In the genomic region with DNA sequence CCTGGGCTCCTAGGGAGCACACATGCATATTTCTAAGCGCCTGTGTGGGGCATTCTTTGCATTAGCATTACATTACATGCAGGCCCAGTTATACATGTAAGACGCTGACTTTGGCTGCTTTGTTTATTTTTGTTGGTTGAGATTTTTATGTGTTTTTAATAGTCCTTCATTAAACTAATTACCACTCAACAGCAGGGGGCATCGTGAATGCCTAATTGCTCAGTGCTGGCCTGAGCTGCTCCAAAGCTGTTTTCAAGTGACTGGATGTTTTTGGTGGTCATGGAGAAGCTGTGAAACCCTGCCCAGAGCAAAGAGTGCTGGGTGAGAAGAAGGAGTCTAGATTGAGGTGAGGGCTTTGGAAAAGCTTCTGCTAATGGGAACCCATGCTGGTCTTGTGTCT, we compare ENCODE assay signal across 12 cellular contexts. TPM values are rescaled to one million over a fixed set of nuclear protein-coding genes. Genes with fewer than 3 reads are reported as not detected.
DNase-seq lines count a peak whose midpoint lies in the region; ATAC-seq and TF ChIP-seq lines count a peak whose summit lies in the region.
"Had no signal": no experiment of that assay in that cellular context is flagged by ENCODE, and none has a peak within 500 bp of the region (broad histone marks: within the 10 kb centered on the region; RNA-seq: fewer than 3 reads in every experiment).

No MANE protein-coding gene starts in this region.

- TF ChIP-seq CTCF in GM12872 (IDR thresholded peaks at IDR 0.05; ENCODE audit: insufficient read depth, low read depth, low read length) (0 out of 3 replicates have a peak, but pooled peaks have one; percentile 6), choroid plexus epithelial cell (conservative IDR thresholded peaks at IDR 0.05; ENCODE audit: low read depth, low read length) (peak; percentile 9), osteoblast (IDR thresholded peaks at IDR 0.05; ENCODE audit: extremely low read depth, low read depth, low read length) (peak; percentile 6), A673 (conservative IDR thresholded peaks at IDR 0.05; ENCODE audit: low read depth, low read length) (no peak)

- intact Hi-C loops in A673 (cut with micrococcal nuclease; ENCODE audit: unreplicated experiment) = loop anchor here (10.0 kb wide), 1 partner anchor 1373 kb away; no protein-coding TSS in a partner anchor

- no peaks in the 10 kb centered on the region for H3K79me2 ChIP-seq in osteoblast (ENCODE audit: insufficient read depth, low read length)

- H3K4me1 ChIP-seq in osteoblast (ENCODE audit: insufficient read depth, low read length) (peaks cover 8% of the 10 kb centered on the region), A673 (ENCODE audit: insufficient read depth, low read length, poor library complexity, severe bottlenecking) (no peaks in the 10 kb centered on the region)

- H2AFZ ChIP-seq in osteoblast (ENCODE audit: low read length) = no peak overlapping the region

- no peak overlapping the region for H3K27ac ChIP-seq in osteoblast (ENCODE audit: low read depth, low read length)
- H3K27ac ChIP-seq in A673 (ENCODE audit: low read depth, low read length, poor library complexity, severe bottlenecking) = no peak overlapping the region
- H3K27ac ChIP-seq: coronary artery had no signal

- no peak overlapping the region for H3K4me2 ChIP-seq in osteoblast (ENCODE audit: insufficient read depth, low read length)

- ATAC-seq in GM19397 (IDR thresholded peaks at IDR 0.05; ENCODE audit: unreplicated experiment) = no peak
- ATAC-seq: activated T-cell treated with anti-CD3 and anti-CD28 coated beads, Interleukin-2, amount 50 U/mL, for 4 hours had no signal

- H3K27me3 ChIP-seq in osteoblast (ENCODE audit: insufficient read depth, low read length) (no peaks in the 10 kb centered on the region), A673 (replicated peaks; ENCODE audit: insufficient read depth, low read depth, low read length, poor library complexity) (no peaks in the 10 kb centered on the region)

- no peaks in the 10 kb centered on the region for H3K36me3 ChIP-seq in osteoblast (ENCODE audit: insufficient read depth, low read length)
- no peaks in the 10 kb centered on the region for H3K36me3 ChIP-seq in A673 (ENCODE audit: insufficient read depth, low read length, poor library complexity, severe bottlenecking)

- CTCF ChIA-PET in A673 (lab: Charles Lee) = no interaction called here

- BruUV-seq in A673 (replicated peaks; lab: Mats Ljungman, UMichigan) = no TSS peak

- H3K4me3 ChIP-seq in choroid plexus epithelial cell (ENCODE audit: low read depth, low read length) (no peak overlapping the region), osteoblast (ENCODE audit: insufficient read depth, low read length) (no peak overlapping the region), A673 (ENCODE audit: low read depth, low read length, poor library complexity, severe bottlenecking) (no peak overlapping the region)
- H3K4me3 ChIP-seq: coronary artery, lung had no signal

- no peaks in the 10 kb centered on the region for H4K20me1 ChIP-seq in osteoblast (ENCODE audit: insufficient read depth, low read length)

- peak; percentile 69 for DNase-seq in NCI-H1105 treated with DMSO at 0.1 percent for 48 hours (lab: John Stamatoyannopoulos, UW)
- peak; percentile 4 for DNase-seq in choroid plexus epithelial cell (ENCODE audit: low read depth)
- DNase-seq in osteoblast (ENCODE audit: insufficient read length, low spot score, missing footprints) = no peak
- no peak for DNase-seq in A673 (ENCODE audit: low spot score)
- no peak for DNase-seq in occipital lobe (lab: John Stamatoyannopoulos, UW)
- DNase-seq: activated CD4-positive, alpha-beta T cell treated with anti-CD3 and anti-CD28 coated beads for 4 hours; activated T-cell treated with anti-CD3 and anti-CD28 coated beads, Interleukin-2, amount 50 U/mL, for 4 hours; NCI-H1930 had no signal

- POLR2A ChIA-PET in A673 (lab: Charles Lee; ENCODE audit: low non-redundant PET) = no interaction called here

- H3K9me3 ChIP-seq in osteoblast (ENCODE audit: low read depth, low read length) (no peaks in the 10 kb centered on the region), A673 (ENCODE audit: low read depth, low read length, poor library complexity, severe bottlenecking) (no peaks in the 10 kb centered on the region)

RNA-seq across cellular contexts. Expression of a gene that starts 41.5 kb away (rescaled TPM):
- total RNA-seq in osteoblast (10.1 and 11.5 TPM in 2 replicates), A673 (2021) (9.9 and 12.6 TPM in 2 replicates), occipital lobe (78.8 TPM)

Comparison
In these comparisons a context has a peak if more than half of its experiments do, and no peak if none do; other contexts are left out.
1. DNase-seq: peak in NCI-H1105 treated with DMSO at 0.1 percent for 48 hours (single experiment) and choroid plexus epithelial cell (single experiment); none in osteoblast (single experiment), A673 (single experiment) and occipital lobe (single experiment).